28 cellular contexts compared by ENCODE assay signal in the genomic region with DNA sequence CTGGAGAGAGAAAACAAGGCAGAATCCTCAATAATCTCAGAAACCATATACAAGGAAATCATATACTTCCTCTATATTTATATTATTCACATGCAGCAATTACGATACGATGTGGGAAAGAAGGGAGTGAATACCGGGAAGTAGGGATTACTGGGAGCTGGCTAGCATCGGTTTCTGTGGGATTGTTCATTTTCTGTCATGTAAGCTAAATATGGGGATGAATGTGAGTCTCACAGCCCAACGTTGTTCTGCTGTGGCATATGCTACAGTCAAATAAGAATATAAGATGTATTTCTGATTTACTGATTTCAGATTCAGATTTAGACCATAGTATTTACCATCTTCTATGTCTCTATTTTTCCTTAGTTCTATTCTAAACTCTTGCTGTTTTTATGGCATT.
"Had no signal": no experiment of that assay in that cellular context is flagged by ENCODE, and none has a peak within 500 bp of the region (broad histone marks: within the 10 kb centered on the region; RNA-seq: fewer than 3 reads in every experiment).

No MANE protein-coding gene starts in this region.

- H3K27ac ChIP-seq: colonic mucosa, coronary artery, dorsolateral prefrontal cortex, epithelial cell of prostate, esophagus muscularis mucosa, esophagus squamous epithelium, foreskin keratinocyte, gastrocnemius medialis, gastroesophageal sphincter, heart left ventricle, heart right ventricle had no signal

- H3K4me1 ChIP-seq: colonic mucosa, esophagus muscularis mucosa, esophagus squamous epithelium, foreskin keratinocyte, gastrocnemius medialis, gastroesophageal sphincter, heart left ventricle, heart right ventricle had no signal

- H3K9me3 ChIP-seq: colonic mucosa, gastrocnemius medialis had no signal

- ATAC-seq: effector memory CD8-positive, alpha-beta T cell; esophagus mucosa; foreskin keratinocyte; gastrocnemius medialis; gastroesophageal sphincter; heart left ventricle; heart right ventricle had no signal

- H3K36me3 ChIP-seq: colonic mucosa, esophagus muscularis mucosa, esophagus squamous epithelium, gastrocnemius medialis, gastroesophageal sphincter, heart left ventricle, heart right ventricle had no signal

- H3K4me3 ChIP-seq: colonic mucosa, coronary artery, dorsolateral prefrontal cortex, esophagus muscularis mucosa, esophagus squamous epithelium, gastrocnemius medialis, gastroesophageal sphincter, heart left ventricle, heart right ventricle had no signal

- H3K27me3 ChIP-seq: colonic mucosa, esophagus muscularis mucosa, esophagus squamous epithelium, gastrocnemius medialis, gastroesophageal sphincter, heart left ventricle, heart right ventricle had no signal

- FAIRE-seq: colon, endometrium, endothelial cell of umbilical vein, frontal cortex had no signal

- DNase-seq: colonic mucosa; cortex of kidney; dermis blood vessel endothelial cell; dorsolateral prefrontal cortex; effector CD4-positive, alpha-beta T cell; effector CD8-positive, alpha-beta T cell; effector memory CD4-positive, alpha-beta T cell; effector memory CD8-positive, alpha-beta T cell; endodermal cell; erythroblast; esophagus squamous epithelium; foreskin fibroblast; foreskin keratinocyte; foreskin melanocyte; gastrocnemius medialis; glutamatergic neuron; head of caudate nucleus; heart left ventricle; heart right ventricle had no signal
